In the genomic region with DNA sequence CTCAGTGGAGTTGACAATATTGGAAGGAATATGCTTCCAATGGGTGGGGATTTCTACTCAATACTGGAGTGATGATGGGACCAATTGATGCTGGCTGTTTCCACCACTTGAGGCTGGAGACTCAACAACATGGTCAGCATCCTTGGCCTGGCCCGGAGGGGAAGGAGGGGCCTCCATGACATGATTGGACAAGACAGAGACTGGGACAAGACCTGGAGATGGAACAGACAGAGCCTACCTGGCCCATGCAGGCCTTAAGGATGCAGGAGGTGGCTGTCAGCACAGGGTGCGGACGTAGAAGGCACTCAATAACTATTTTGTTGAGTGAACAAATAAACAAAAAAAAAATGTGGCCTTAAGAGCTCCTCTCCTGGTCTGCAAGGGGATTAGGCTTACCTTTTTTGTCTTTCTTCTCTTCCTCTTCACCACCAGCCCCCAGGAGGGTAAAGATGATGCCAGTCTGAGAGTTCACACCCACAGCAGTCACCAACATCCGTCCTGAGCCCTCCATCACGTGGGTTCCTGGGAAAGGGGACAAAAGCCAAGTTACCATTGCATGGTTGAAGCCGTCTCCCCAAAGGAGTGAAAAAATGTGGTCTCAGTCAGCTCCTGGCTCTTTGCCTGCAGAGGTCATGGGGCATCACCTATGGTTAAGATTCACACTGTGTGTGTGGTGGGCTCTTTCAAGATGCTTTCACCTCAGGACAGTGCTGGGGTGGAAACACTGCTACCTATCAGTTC, we compare ENCODE assay signal across 18 cellular contexts.
A peak's percentile ranks its signal among the peaks of the same experiment; 100 is the strongest.
DNase-seq lines count a peak whose midpoint lies in the region; ATAC-seq and TF ChIP-seq lines count a peak whose summit lies in the region.
"Had no signal": no experiment of that assay in that cellular context is flagged by ENCODE, and none has a peak within 500 bp of the region (broad histone marks: within the 10 kb centered on the region; RNA-seq: fewer than 3 reads in every experiment).

No MANE protein-coding gene starts in this region.

- H3K4me1 ChIP-seq in OCI-LY7 (ENCODE audit: insufficient read depth, low read length, poor library complexity, severe bottlenecking), result peaks cover 90% of the 10 kb centered on the region
- H3K4me1 ChIP-seq: sigmoid colon had no signal

- no peaks in the 10 kb centered on the region for H4K20me1 ChIP-seq in OCI-LY7 (ENCODE audit: insufficient read depth, low read length)

- no peak overlapping the region for H3K4me3 Mint-ChIP-seq in activated CD8-positive, alpha-beta T cell treated with anti-CD3 and anti-CD28 coated beads for 36 hours
- H3K4me3 Mint-ChIP-seq in activated CD8-positive, alpha-beta T cell treated with anti-CD3 and anti-CD28 coated beads, Interleukin-2, amount 10 ng/mL, durations not matched to agents 7 days and 5 days, result no peak overlapping the region
- no peak overlapping the region for H3K4me3 Mint-ChIP-seq in stimulated activated memory B cell treated with anti-CD40 and anti-IgM and Interleukin-4, amounts not matched to agents 10 μg/mL and 1 μg/mL and 100 μg/mL, for 72 hours
- H3K4me3 Mint-ChIP-seq in Calu3 (ENCODE audit: low read depth, unreplicated experiment), result no peak overlapping the region
- H3K4me3 Mint-ChIP-seq: activated naive CD4-positive, alpha-beta T cell treated with anti-CD3 and anti-CD28 coated beads for 36 hours; CD4-positive, alpha-beta T cell had no signal

- H2AFZ ChIP-seq in OCI-LY7 (ENCODE audit: low read length), result peak overlapping the region; percentile 34; the same call in 1 of the 2 replicates

- no peaks in the 10 kb centered on the region for H3K9me2 ChIP-seq in OCI-LY7 (ENCODE audit: insufficient read depth, low read length)

- POLR2A ChIA-PET in activated CD8-positive, alpha-beta T cell treated with anti-CD3 and anti-CD28 coated beads for 36 hours (lab: Charles Lee), result no interaction called here
- POLR2A ChIA-PET in activated CD8-positive, alpha-beta T cell treated with anti-CD3 and anti-CD28 coated beads, Interleukin-2, amount 10 ng/mL, durations not matched to agents 7 days and 5 days (lab: Charles Lee), result no interaction called here
- POLR2A ChIA-PET in OCI-LY7 (lab: Charles Lee), result interaction anchor here (0.6 to 2.5 kb wide), 3 partner anchors 9 to 35 kb away, joined by 3 to 14 read pairs (median 4); no protein-coding TSS in a partner anchor

- H3K27me3 Mint-ChIP-seq in activated CD8-positive, alpha-beta T cell treated with anti-CD3 and anti-CD28 coated beads for 36 hours, result peaks cover 5% of the 10 kb centered on the region
- H3K27me3 Mint-ChIP-seq in activated CD8-positive, alpha-beta T cell treated with anti-CD3 and anti-CD28 coated beads, Interleukin-2, amount 10 ng/mL, durations not matched to agents 7 days and 5 days (ENCODE audit: low read depth), result peaks cover 3% of the 10 kb centered on the region
- no peaks in the 10 kb centered on the region for H3K27me3 Mint-ChIP-seq in stimulated activated memory B cell treated with anti-CD40 and anti-IgM and Interleukin-4, amounts not matched to agents 10 μg/mL and 1 μg/mL and 100 μg/mL, for 72 hours
- H3K27me3 Mint-ChIP-seq in Calu3 (ENCODE audit: unreplicated experiment), result peaks cover 100% of the 10 kb centered on the region
- H3K27me3 Mint-ChIP-seq: CD4-positive, alpha-beta T cell had no signal

- TF ChIP-seq CTCF in activated CD8-positive, alpha-beta T cell treated with anti-CD3 and anti-CD28 coated beads for 36 hours (IDR thresholded peaks at IDR 0.05), result no peak
- no peak for TF ChIP-seq CTCF in OCI-LY7 (conservative IDR thresholded peaks at IDR 0.05; ENCODE audit: low read length)
- TF ChIP-seq CTCF in fibroblast of pulmonary artery (IDR thresholded peaks at IDR 0.05; ENCODE audit: low read length, missing control alignments), result no peak
- no peak for TF ChIP-seq CTCF in Calu3 (IDR thresholded peaks at IDR 0.05; ENCODE audit: unreplicated experiment)

- peak; percentile 37 for ATAC-seq in activated CD8-positive, alpha-beta T cell treated with anti-CD3 and anti-CD28 coated beads for 36 hours
- no peak for ATAC-seq in activated CD8-positive, alpha-beta T cell treated with anti-CD3 and anti-CD28 coated beads, Interleukin-2, amount 10 ng/mL, durations not matched to agents 7 days and 5 days
- no peak for ATAC-seq in stimulated activated memory B cell treated with anti-CD40 and anti-IgM and Interleukin-4, amounts not matched to agents 10 μg/mL and 1 μg/mL and 100 μg/mL, for 72 hours
- ATAC-seq: HCT116, left lobe of liver had no signal

- intact Hi-C loops in activated CD8-positive, alpha-beta T cell treated with anti-CD3 and anti-CD28 coated beads for 36 hours (cut with micrococcal nuclease), result no loop called here
- intact Hi-C loops in OCI-LY7 (cut with micrococcal nuclease; ENCODE audit: unreplicated experiment), result no loop called here
- intact Hi-C loops in Calu3 (cut with micrococcal nuclease; ENCODE audit: unreplicated experiment), result no loop called here
- intact Hi-C loops in cardiac septum (cut with DNase I), result no loop called here

- H3K27ac Mint-ChIP-seq in activated CD8-positive, alpha-beta T cell treated with anti-CD3 and anti-CD28 coated beads for 36 hours, result no peak overlapping the region
- H3K27ac Mint-ChIP-seq in activated CD8-positive, alpha-beta T cell treated with anti-CD3 and anti-CD28 coated beads, Interleukin-2, amount 10 ng/mL, durations not matched to agents 7 days and 5 days, result no peak overlapping the region
- peak overlapping the region; percentile 90 for H3K27ac Mint-ChIP-seq in stimulated activated memory B cell treated with anti-CD40 and anti-IgM and Interleukin-4, amounts not matched to agents 10 μg/mL and 1 μg/mL and 100 μg/mL, for 72 hours
- no peak overlapping the region for H3K27ac Mint-ChIP-seq in Calu3 (ENCODE audit: unreplicated experiment)
- H3K27ac Mint-ChIP-seq: activated naive CD4-positive, alpha-beta T cell treated with anti-CD3 and anti-CD28 coated beads for 36 hours; CD4-positive, alpha-beta T cell had no signal

- H3K27ac ChIP-seq in OCI-LY7 (ENCODE audit: low read depth, low read length, poor library complexity, severe bottlenecking), result peak overlapping the region; percentile 97
- H3K27ac ChIP-seq: coronary artery, sigmoid colon had no signal

- no TSS peak for BruUV-seq in OCI-LY7 (replicated peaks; lab: Mats Ljungman, UMichigan)
- no TSS peak for BruUV-seq in Calu3 (replicated peaks; lab: Mats Ljungman, UMichigan)

- no peaks in the 10 kb centered on the region for H3K36me3 ChIP-seq in OCI-LY7 (ENCODE audit: insufficient read depth, low read length)
- H3K36me3 ChIP-seq: sigmoid colon had no signal

- DNase-seq in activated CD8-positive, alpha-beta T cell treated with anti-CD3 and anti-CD28 coated beads for 36 hours, result no peak
- no peak for DNase-seq in activated CD8-positive, alpha-beta T cell treated with anti-CD3 and anti-CD28 coated beads, Interleukin-2, amount 10 ng/mL, durations not matched to agents 7 days and 5 days
- DNase-seq in OCI-LY7 (ENCODE audit: low spot score), result no peak
- peak; percentile 8 for DNase-seq in fibroblast of pulmonary artery (ENCODE audit: low read depth)
- DNase-seq in Calu3, result no peak
- DNase-seq in cardiac septum (ENCODE audit: low spot score), result no peak
- no peak for DNase-seq in NCI-H748 (lab: John Stamatoyannopoulos, UW; ENCODE audit: unreplicated experiment)
- DNase-seq: activated naive CD4-positive, alpha-beta T cell treated with anti-CD3 and anti-CD28 coated beads for 36 hours; CD4-positive, alpha-beta T cell; EL; NCI-H146; NCI-H446; sigmoid colon; stimulated activated CD4-positive, alpha-beta T cell treated with anti-CD3 and anti-CD28 coated beads, Interleukin-1b, Interleukin-23, amount 100 ng/mL, for 48 hours had no signal

- H3K4me2 ChIP-seq in OCI-LY7 (ENCODE audit: low read length), result peak overlapping the region; percentile 73

- no peaks in the 10 kb centered on the region for H3K36me3 Mint-ChIP-seq in activated CD8-positive, alpha-beta T cell treated with anti-CD3 and anti-CD28 coated beads for 36 hours (ENCODE audit: low read depth)
- H3K36me3 Mint-ChIP-seq in activated CD8-positive, alpha-beta T cell treated with anti-CD3 and anti-CD28 coated beads, Interleukin-2, amount 10 ng/mL, durations not matched to agents 7 days and 5 days (ENCODE audit: low read depth), result no peaks in the 10 kb centered on the region
- no peaks in the 10 kb centered on the region for H3K36me3 Mint-ChIP-seq in stimulated activated memory B cell treated with anti-CD40 and anti-IgM and Interleukin-4, amounts not matched to agents 10 μg/mL and 1 μg/mL and 100 μg/mL, for 72 hours
- no peaks in the 10 kb centered on the region for H3K36me3 Mint-ChIP-seq in Calu3 (ENCODE audit: insufficient read depth, unreplicated experiment)

- H3K4me1 Mint-ChIP-seq in activated CD8-positive, alpha-beta T cell treated with anti-CD3 and anti-CD28 coated beads for 36 hours (ENCODE audit: low read depth), result peaks cover 9% of the 10 kb centered on the region
- H3K4me1 Mint-ChIP-seq in activated CD8-positive, alpha-beta T cell treated with anti-CD3 and anti-CD28 coated beads, Interleukin-2, amount 10 ng/mL, durations not matched to agents 7 days and 5 days (ENCODE audit: low read depth), result no peaks in the 10 kb centered on the region
- peaks cover 79% of the 10 kb centered on the region for H3K4me1 Mint-ChIP-seq in stimulated activated memory B cell treated with anti-CD40 and anti-IgM and Interleukin-4, amounts not matched to agents 10 μg/mL and 1 μg/mL and 100 μg/mL, for 72 hours
- no peaks in the 10 kb centered on the region for H3K4me1 Mint-ChIP-seq in Calu3 (ENCODE audit: low read depth, unreplicated experiment)

- no peaks in the 10 kb centered on the region for H3K79me2 ChIP-seq in OCI-LY7 (ENCODE audit: insufficient read depth, low read depth, low read length)

- H3K9me3 ChIP-seq in OCI-LY7 (ENCODE audit: low read length), result no peaks in the 10 kb centered on the region

- CTCF ChIA-PET in activated CD8-positive, alpha-beta T cell treated with anti-CD3 and anti-CD28 coated beads for 36 hours (lab: Charles Lee), result no interaction called here
- CTCF ChIA-PET in activated CD8-positive, alpha-beta T cell treated with anti-CD3 and anti-CD28 coated beads, Interleukin-2, amount 10 ng/mL, durations not matched to agents 7 days and 5 days (lab: Charles Lee), result no interaction called here
- CTCF ChIA-PET in OCI-LY7 (lab: Charles Lee; ENCODE audit: unreplicated experiment) (interaction anchor here (0.6 kb wide), 1 partner anchor 350 kb away, joined by 4 read pairs; no protein-coding TSS in a partner anchor), Calu3 (lab: Charles Lee) (no interaction called here)

- no peak overlapping the region for H3K4me3 ChIP-seq in OCI-LY7 (ENCODE audit: low read depth, low read length, poor library complexity, severe bottlenecking)
- H3K4me3 ChIP-seq in fibroblast of pulmonary artery (replicated peaks; ENCODE audit: low read depth, low read length), result no peak overlapping the region
- H3K4me3 ChIP-seq: coronary artery, sigmoid colon had no signal

- H3K9me3 Mint-ChIP-seq in activated CD8-positive, alpha-beta T cell treated with anti-CD3 and anti-CD28 coated beads for 36 hours, result peaks cover 11% of the 10 kb centered on the region
- H3K9me3 Mint-ChIP-seq in activated CD8-positive, alpha-beta T cell treated with anti-CD3 and anti-CD28 coated beads, Interleukin-2, amount 10 ng/mL, durations not matched to agents 7 days and 5 days (ENCODE audit: insufficient read depth), result no peaks in the 10 kb centered on the region
- no peaks in the 10 kb centered on the region for H3K9me3 Mint-ChIP-seq in stimulated activated memory B cell treated with anti-CD40 and anti-IgM and Interleukin-4, amounts not matched to agents 10 μg/mL and 1 μg/mL and 100 μg/mL, for 72 hours
- H3K9me3 Mint-ChIP-seq in Calu3 (ENCODE audit: low read depth, unreplicated experiment), result no peaks in the 10 kb centered on the region
- H3K9me3 Mint-ChIP-seq: CD4-positive, alpha-beta T cell had no signal
